13 cellular contexts compared by ENCODE assay signal in genomic region chr3:183885766-183886165, GRCh38. TPM values are rescaled to one million over a fixed set of nuclear protein-coding genes. Genes with fewer than 3 reads are reported as not detected.
A peak's percentile ranks its signal among the peaks of the same experiment; 100 is the strongest.
DNase-seq lines count a peak whose midpoint lies in the region; ATAC-seq and TF ChIP-seq lines count a peak whose summit lies in the region.
"Had no signal": no experiment of that assay in that cellular context is flagged by ENCODE, and none has a peak within 500 bp of the region (broad histone marks: within the 10 kb centered on the region; RNA-seq: fewer than 3 reads in every experiment).

No MANE protein-coding gene starts in this region.

- TF ChIP-seq CTCF in WTC11 (IDR thresholded peaks at IDR 0.05), result no peak

- peak overlapping the region; percentile 17 for H3K4me3 Mint-ChIP-seq in stimulated activated naive CD8-positive, alpha-beta T cell treated with anti-CD3 and anti-CD28 coated beads, Interleukin-15, Interleukin-2, amounts not matched to agents 100 ng/mL and 50 ng/mL, for 24 hours
- peak overlapping the region; percentile 16 for H3K4me3 Mint-ChIP-seq in WTC11
- H3K4me3 Mint-ChIP-seq in memory B cell, result peak overlapping the region; percentile 57

- DNase-seq in stimulated activated naive CD8-positive, alpha-beta T cell treated with anti-CD3 and anti-CD28 coated beads, Interleukin-15, Interleukin-2, amounts not matched to agents 100 U/mL and 50 U/mL, for 24 hours, result no peak
- DNase-seq in WTC11 (ENCODE audit: low spot score), result no peak
- no peak for DNase-seq in memory B cell (ENCODE audit: low spot score in 2 of 2)
- DNase-seq in NCI-H524 treated with DMSO at 0.1 percent for 48 hours (lab: John Stamatoyannopoulos, UW), result no peak
- no peak for DNase-seq in NAMALWA (ENCODE audit: low spot score)
- no peak for DNase-seq in cerebellum (ENCODE audit: low spot score)
- DNase-seq in effector CD8-positive, alpha-beta T cell (lab: John Stamatoyannopoulos, UW), result no peak
- DNase-seq: BE2C; NCI-H1048; NCI-H2171; NK-92 treated with Interleukin-12 subunit alpha and Interleukin-12 subunit beta, amount 100 ng/mL, for 24 hours; pancreas had no signal

- no peak for ATAC-seq in stimulated activated naive CD8-positive, alpha-beta T cell treated with anti-CD3 and anti-CD28 coated beads, Interleukin-15, Interleukin-2, amounts not matched to agents 100 U/mL and 50 U/mL, for 24 hours
- no peak for ATAC-seq in WTC11
- ATAC-seq in memory B cell (ENCODE audit: low read depth), result no peak

- H3K9me3 Mint-ChIP-seq in stimulated activated naive CD8-positive, alpha-beta T cell treated with anti-CD3 and anti-CD28 coated beads, Interleukin-15, Interleukin-2, amounts not matched to agents 100 ng/mL and 50 ng/mL, for 24 hours, result no peaks in the 10 kb centered on the region
- H3K9me3 Mint-ChIP-seq in WTC11 (no peaks in the 10 kb centered on the region), memory B cell (no peaks in the 10 kb centered on the region)

- no peaks in the 10 kb centered on the region for H3K27me3 Mint-ChIP-seq in stimulated activated naive CD8-positive, alpha-beta T cell treated with anti-CD3 and anti-CD28 coated beads, Interleukin-15, Interleukin-2, amounts not matched to agents 100 ng/mL and 50 ng/mL, for 24 hours
- H3K27me3 Mint-ChIP-seq in WTC11 (ENCODE audit: low read depth) (peaks cover 3% of the 10 kb centered on the region), memory B cell (peaks cover 4% of the 10 kb centered on the region)

- H3K36me3 Mint-ChIP-seq in stimulated activated naive CD8-positive, alpha-beta T cell treated with anti-CD3 and anti-CD28 coated beads, Interleukin-15, Interleukin-2, amounts not matched to agents 100 ng/mL and 50 ng/mL, for 24 hours (ENCODE audit: low read depth), result peaks cover 7% of the 10 kb centered on the region
- H3K36me3 Mint-ChIP-seq in WTC11, result no peaks in the 10 kb centered on the region
- H3K36me3 Mint-ChIP-seq in memory B cell, result peaks cover 1% of the 10 kb centered on the region

- no peak overlapping the region for H3K27ac Mint-ChIP-seq in stimulated activated naive CD8-positive, alpha-beta T cell treated with anti-CD3 and anti-CD28 coated beads, Interleukin-15, Interleukin-2, amounts not matched to agents 100 ng/mL and 50 ng/mL, for 24 hours
- no peak overlapping the region for H3K27ac Mint-ChIP-seq in WTC11
- no peak overlapping the region for H3K27ac Mint-ChIP-seq in memory B cell

- H3K4me1 Mint-ChIP-seq in stimulated activated naive CD8-positive, alpha-beta T cell treated with anti-CD3 and anti-CD28 coated beads, Interleukin-15, Interleukin-2, amounts not matched to agents 100 ng/mL and 50 ng/mL, for 24 hours (ENCODE audit: low read depth), result peaks cover 28% of the 10 kb centered on the region
- peaks cover 19% of the 10 kb centered on the region for H3K4me1 Mint-ChIP-seq in WTC11
- peaks cover 28% of the 10 kb centered on the region for H3K4me1 Mint-ChIP-seq in memory B cell

- POLR2A ChIA-PET in WTC11 (lab: Charles Lee), result no interaction called here

- CTCF ChIA-PET in WTC11 (lab: Charles Lee), result interaction anchor here (2.1 kb wide), 1 partner anchor 13 kb away, joined by 10 read pairs; no protein-coding TSS in a partner anchor

TF ChIP-seq in WTC11, 78 proteins besides CTCF, POLR2A, EP300 and RAD21:
- TF ChIP-seq AR (CRISPR knock-in tag; IDR thresholded peaks at IDR 0.05) (no peak), NFATC4 (CRISPR knock-in tag; IDR thresholded peaks at IDR 0.05) (no peak), CREM (CRISPR knock-in tag; IDR thresholded peaks at IDR 0.05) (no peak), ZNF281 (CRISPR knock-in tag; IDR thresholded peaks at IDR 0.05) (no peak), RORB (CRISPR knock-in tag; IDR thresholded peaks at IDR 0.05) (no peak), ATF3 (CRISPR knock-in tag; conservative IDR thresholded peaks at IDR 0.05) (no peak)

RNA-seq across cellular contexts. Expression of gene PARL, which starts 1.1 kb away (rescaled TPM):
- total RNA-seq in WTC11 (2021) (71.3 to 93.5 TPM (median 74.3 TPM) in 3 replicates), cerebellum (21.1 TPM)
